In genomic region chr16:62035115-62036092, GRCh38 we compare ENCODE assay signal across 11 cellular contexts. TPM values are rescaled to one million over a fixed set of nuclear protein-coding genes. Genes with fewer than 3 reads are reported as not detected.
DNase-seq lines count a peak whose midpoint lies in the region; ATAC-seq and TF ChIP-seq lines count a peak whose summit lies in the region.
"Had no signal": no experiment of that assay in that cellular context is flagged by ENCODE, and none has a peak within 500 bp of the region (broad histone marks: within the 10 kb centered on the region; RNA-seq: fewer than 3 reads in every experiment).

No MANE protein-coding gene starts in this region.

- CTCF ChIA-PET in naive thymus-derived CD4-positive, alpha-beta T cell (lab: Charles Lee) = no interaction called here

- H3K4me3 Mint-ChIP-seq in naive thymus-derived CD4-positive, alpha-beta T cell = no peak overlapping the region
- H3K4me3 Mint-ChIP-seq: activated T-cell treated with anti-CD3 and anti-CD28 coated beads, Interleukin-2, amount 50 U/mL, for 24 hours; T-helper 1 cell treated with Interleukin-12 subunit alpha and Interleukin-12 subunit beta and Interleukin-4 antibody, amounts not matched to agents 30 μg/mL and 1 μg/mL, for 36 hours had no signal

- no peak overlapping the region for H3K27ac ChIP-seq in HUES6 (ENCODE audit: low read depth, low read length)
- H3K27ac ChIP-seq in angular gyrus (ENCODE audit: low read depth, low read length) = peak overlapping the region; percentile 69
- no peak overlapping the region for H3K27ac ChIP-seq in skeletal muscle tissue (ENCODE audit: low read depth, low read length)
- H3K27ac ChIP-seq in naive thymus-derived CD4-positive, alpha-beta T cell (ENCODE audit: low read depth, low read length) = no peak overlapping the region
- no peak overlapping the region for H3K27ac ChIP-seq in transverse colon

- no peak for TF ChIP-seq EP300 in transverse colon (IDR thresholded peaks at IDR 0.05; ENCODE audit: low read depth)

- no peak for TF ChIP-seq POLR2A in transverse colon (IDR thresholded peaks at IDR 0.05)

- TF ChIP-seq CTCF in transverse colon (IDR thresholded peaks at IDR 0.05) = no peak

- H3K4me1 Mint-ChIP-seq in naive thymus-derived CD4-positive, alpha-beta T cell = peaks cover 0 to 2% (median 0%) of the 10 kb centered on the region in 7 donors

- intact Hi-C loops in naive thymus-derived CD4-positive, alpha-beta T cell (cut with micrococcal nuclease) = no loop called here
- intact Hi-C loops in transverse colon (cut with DNase I; ENCODE audit: low total_unique reads) = loop anchor here (5.0 kb wide), 1 partner anchor 533 kb away; no protein-coding TSS in a partner anchor

- peaks cover 0 to 5% (median 0%) of the 10 kb centered on the region in 5 donors for H3K36me3 Mint-ChIP-seq in naive thymus-derived CD4-positive, alpha-beta T cell

- peaks cover 0 to 37% (median 12%) of the 10 kb centered on the region in 11 donors for H3K9me3 Mint-ChIP-seq in naive thymus-derived CD4-positive, alpha-beta T cell
- H3K9me3 Mint-ChIP-seq: T-helper 1 cell treated with Interleukin-12 subunit alpha and Interleukin-12 subunit beta and Interleukin-4 antibody, amounts not matched to agents 30 μg/mL and 1 μg/mL, for 36 hours had no signal

- in situ Hi-C loops in transverse colon (cut with MboI; ENCODE audit: low pct_ligation_motif_present in 1 of 4, low pct_unique_long_range_greater_than_20kb in 1 of 4, low sequenced_read_pairs in 3 of 4) = no loop called here

- no peak overlapping the region for H3K27ac Mint-ChIP-seq in naive thymus-derived CD4-positive, alpha-beta T cell
- H3K27ac Mint-ChIP-seq: activated T-cell treated with anti-CD3 and anti-CD28 coated beads, Interleukin-2, amount 50 U/mL, for 24 hours; T-helper 1 cell treated with Interleukin-12 subunit alpha and Interleukin-12 subunit beta and Interleukin-4 antibody, amounts not matched to agents 30 μg/mL and 1 μg/mL, for 36 hours had no signal

- no peaks in the 10 kb centered on the region for H3K9me3 ChIP-seq in HUES6 (ENCODE audit: control insufficient read depth, insufficient read depth, low read depth, low read length)
- H3K9me3 ChIP-seq in skeletal muscle tissue (ENCODE audit: control insufficient read depth in 3 of 3, low read length in 3 of 3) = no peaks in the 10 kb centered on the region
- H3K9me3 ChIP-seq in naive thymus-derived CD4-positive, alpha-beta T cell (ENCODE audit: control insufficient read depth in 2 of 3, low read length in 3 of 3) = peaks cover 0 to 4% (median 0%) of the 10 kb centered on the region in 3 experiments
- H3K9me3 ChIP-seq in transverse colon = no peaks in the 10 kb centered on the region

- H3K9ac ChIP-seq in HUES6 (ENCODE audit: low read length) (peak overlapping the region; percentile 60), skeletal muscle tissue (ENCODE audit: low read depth in 1 of 3, low read length in 3 of 3) (no peak overlapping the region)

- peak; percentile 83 for DNase-seq in islet precursor cell
- DNase-seq in naive thymus-derived CD4-positive, alpha-beta T cell = no peak
- no peak for DNase-seq in transverse colon
- DNase-seq in stimulated activated CD4-positive, alpha-beta T cell treated with anti-CD3 and anti-CD28 coated beads, Interleukin-2, amount 100 ng/mL, for 24 hours = no peak
- DNase-seq: activated T-cell treated with anti-CD3 and anti-CD28 coated beads, Interleukin-2, amount 50 U/mL, for 24 hours; NCI-H1694 had no signal

- 20 to 24% methylated on average over 4 to 65 of the region's 65 CpGs for WGBS in transverse colon (ENCODE audit: low coverage in 1 of 2), 2 donors

- ATAC-seq in naive thymus-derived CD4-positive, alpha-beta T cell = no peak
- ATAC-seq in HG03521 (IDR thresholded peaks at IDR 0.05; ENCODE audit: unreplicated experiment) = no peak

- peaks cover 13 to 35% (median 24%) of the 10 kb centered on the region in 5 donors for H3K27me3 Mint-ChIP-seq in naive thymus-derived CD4-positive, alpha-beta T cell

- POLR2A ChIA-PET in naive thymus-derived CD4-positive, alpha-beta T cell (lab: Charles Lee) = no interaction called here

- peaks cover 33% of the 10 kb centered on the region for H3K4me1 ChIP-seq in HUES6 (ENCODE audit: control insufficient read depth, insufficient read depth, low read length)
- H3K4me1 ChIP-seq in skeletal muscle tissue (ENCODE audit: control insufficient read depth in 3 of 3, insufficient read depth in 3 of 3, low read length in 3 of 3) = peaks cover 0 to 4% (median 4%) of the 10 kb centered on the region in 3 donors
- no peaks in the 10 kb centered on the region for H3K4me1 ChIP-seq in naive thymus-derived CD4-positive, alpha-beta T cell (ENCODE audit: control insufficient read depth in 2 of 2, insufficient read depth in 2 of 2, low read length in 2 of 2)
- H3K4me1 ChIP-seq in transverse colon = no peaks in the 10 kb centered on the region

- peaks cover 75% of the 10 kb centered on the region for H3K27me3 ChIP-seq in HUES6 (ENCODE audit: control insufficient read depth, insufficient read depth, low read length)
- peaks cover 29% of the 10 kb centered on the region in 3 donors for H3K27me3 ChIP-seq in skeletal muscle tissue (ENCODE audit: control insufficient read depth in 3 of 3, insufficient read depth in 3 of 3, low read length in 3 of 3)
- no peaks in the 10 kb centered on the region for H3K27me3 ChIP-seq in naive thymus-derived CD4-positive, alpha-beta T cell (ENCODE audit: control insufficient read depth in 2 of 2, insufficient read depth in 2 of 2, low read length in 2 of 2)
- H3K27me3 ChIP-seq in transverse colon = peaks cover 33% of the 10 kb centered on the region

- H3K4me3 ChIP-seq in HUES6 (ENCODE audit: low read depth, low read length) = peak overlapping the region; percentile 74
- peak overlapping the region; percentile 40 to 59 (median 49) for H3K4me3 ChIP-seq in skeletal muscle tissue (ENCODE audit: low read length in 3 of 3)
- no peak overlapping the region for H3K4me3 ChIP-seq in naive thymus-derived CD4-positive, alpha-beta T cell (ENCODE audit: low read length)
- peak overlapping the region in 1 of 4 donors; percentile 16 for H3K4me3 ChIP-seq in transverse colon

- H3K36me3 ChIP-seq in HUES6 (ENCODE audit: control insufficient read depth, insufficient read depth, low read length) (no peaks in the 10 kb centered on the region), skeletal muscle tissue (ENCODE audit: control insufficient read depth in 3 of 3, insufficient read depth in 3 of 3, low read length in 3 of 3) (no peaks in the 10 kb centered on the region), transverse colon (no peaks in the 10 kb centered on the region)
- no peaks in the 10 kb centered on the region for H3K36me3 ChIP-seq in naive thymus-derived CD4-positive, alpha-beta T cell (ENCODE audit: control insufficient read depth in 2 of 3, insufficient read depth in 3 of 3, low read length in 3 of 3)

RNA-seq across cellular contexts. Expression of gene CDH8, which starts 0.8 kb away (rescaled TPM):
- 1.0 TPM for total RNA-seq in skeletal muscle tissue
- total RNA-seq in naive thymus-derived CD4-positive, alpha-beta T cell = under 1 TPM in 1 of 5 experiments, not detected in 4; 0.63 TPM
- not detected for polyA plus RNA-seq in naive thymus-derived CD4-positive, alpha-beta T cell
- 1 to 10 TPM in 1 of 4 donors, not detected in 3; 1.5 TPM for total RNA-seq in transverse colon
